Comparison of ENCODE assay signal across 2 cellular contexts in the genomic region with DNA sequence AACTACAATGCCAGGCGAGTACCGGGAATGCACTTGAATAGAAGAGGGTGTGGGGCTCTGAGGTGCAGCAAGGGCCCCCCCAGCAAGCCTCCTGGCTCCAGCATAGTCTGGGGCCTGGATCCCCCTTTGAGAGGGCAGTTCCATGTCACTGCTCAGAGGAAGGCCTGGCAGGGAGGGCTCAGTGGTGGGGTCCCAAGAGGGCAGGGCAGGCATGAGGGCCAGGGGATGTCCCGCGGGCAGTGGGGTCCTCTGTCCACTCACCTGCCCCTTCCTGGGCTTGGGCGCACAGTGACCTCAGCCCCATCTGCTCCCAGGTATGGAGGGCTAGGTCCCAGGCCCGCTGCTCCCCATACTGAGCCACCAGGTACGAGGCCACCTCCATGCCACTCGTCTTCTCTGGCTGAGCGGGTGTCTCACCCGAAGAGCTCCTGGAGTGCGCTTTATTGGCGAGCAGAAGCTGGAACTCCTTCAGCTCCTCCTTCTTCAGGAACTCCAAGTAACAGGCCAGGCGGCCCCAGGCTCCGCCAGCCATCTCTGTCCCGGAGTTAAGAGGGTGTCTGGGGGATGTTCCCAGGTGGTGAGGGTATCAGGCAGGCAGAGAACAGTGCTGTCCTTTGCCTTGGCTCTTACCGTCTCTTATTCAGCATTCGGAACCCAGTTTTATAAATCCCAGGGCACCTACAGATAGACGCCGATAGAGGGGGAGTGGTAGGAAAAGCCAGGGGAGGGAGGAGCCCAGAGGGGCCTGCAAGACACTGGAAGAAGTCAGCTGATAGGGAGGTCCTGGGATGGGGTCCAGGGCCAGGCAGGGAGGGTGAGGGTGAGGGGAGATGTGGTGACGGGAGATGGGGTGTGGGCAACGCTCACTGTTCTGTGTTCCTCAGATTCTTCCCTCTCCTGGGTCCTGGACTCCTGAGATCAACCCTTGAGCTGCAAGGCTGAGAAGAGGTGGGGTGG.
TF ChIP-seq lines count a peak whose summit lies in the region.

No MANE protein-coding gene starts in this region.

TF ChIP-seq in liver, 16 proteins besides CTCF, POLR2A, EP300 and RAD21:
- TF ChIP-seq GABPA (IDR thresholded peaks at IDR 0.05 in 1 of 2, conservative IDR thresholded peaks at IDR 0.05 in 1 of 2) (no peak), FOXA2 (IDR thresholded peaks at IDR 0.05) (no peak), FOXA1 (IDR thresholded peaks at IDR 0.05) (no peak), YY1 (IDR thresholded peaks at IDR 0.05) (no peak), HNF4G (IDR thresholded peaks at IDR 0.05) (no peak), HNF4A (conservative IDR thresholded peaks at IDR 0.05) (no peak), RXRA (IDR thresholded peaks at IDR 0.05) (no peak)
- TF ChIP-seq, protein P1, sequence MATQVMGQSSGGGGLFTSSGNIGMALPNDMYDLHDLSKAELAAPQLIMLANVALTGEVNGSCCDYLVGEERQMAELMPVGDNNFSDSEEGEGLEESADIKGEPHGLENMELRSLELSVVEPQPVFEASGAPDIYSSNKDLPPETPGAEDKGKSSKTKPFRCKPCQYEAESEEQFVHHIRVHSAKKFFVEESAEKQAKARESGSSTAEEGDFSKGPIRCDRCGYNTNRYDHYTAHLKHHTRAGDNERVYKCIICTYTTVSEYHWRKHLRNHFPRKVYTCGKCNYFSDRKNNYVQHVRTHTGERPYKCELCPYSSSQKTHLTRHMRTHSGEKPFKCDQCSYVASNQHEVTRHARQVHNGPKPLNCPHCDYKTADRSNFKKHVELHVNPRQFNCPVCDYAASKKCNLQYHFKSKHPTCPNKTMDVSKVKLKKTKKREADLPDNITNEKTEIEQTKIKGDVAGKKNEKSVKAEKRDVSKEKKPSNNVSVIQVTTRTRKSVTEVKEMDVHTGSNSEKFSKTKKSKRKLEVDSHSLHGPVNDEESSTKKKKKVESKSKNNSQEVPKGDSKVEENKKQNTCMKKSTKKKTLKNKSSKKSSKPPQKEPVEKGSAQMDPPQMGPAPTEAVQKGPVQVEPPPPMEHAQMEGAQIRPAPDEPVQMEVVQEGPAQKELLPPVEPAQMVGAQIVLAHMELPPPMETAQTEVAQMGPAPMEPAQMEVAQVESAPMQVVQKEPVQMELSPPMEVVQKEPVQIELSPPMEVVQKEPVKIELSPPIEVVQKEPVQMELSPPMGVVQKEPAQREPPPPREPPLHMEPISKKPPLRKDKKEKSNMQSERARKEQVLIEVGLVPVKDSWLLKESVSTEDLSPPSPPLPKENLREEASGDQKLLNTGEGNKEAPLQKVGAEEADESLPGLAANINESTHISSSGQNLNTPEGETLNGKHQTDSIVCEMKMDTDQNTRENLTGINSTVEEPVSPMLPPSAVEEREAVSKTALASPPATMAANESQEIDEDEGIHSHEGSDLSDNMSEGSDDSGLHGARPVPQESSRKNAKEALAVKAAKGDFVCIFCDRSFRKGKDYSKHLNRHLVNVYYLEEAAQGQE (IDR thresholded peaks at IDR 0.05) = no peak
- TF ChIP-seq, protein P2, sequence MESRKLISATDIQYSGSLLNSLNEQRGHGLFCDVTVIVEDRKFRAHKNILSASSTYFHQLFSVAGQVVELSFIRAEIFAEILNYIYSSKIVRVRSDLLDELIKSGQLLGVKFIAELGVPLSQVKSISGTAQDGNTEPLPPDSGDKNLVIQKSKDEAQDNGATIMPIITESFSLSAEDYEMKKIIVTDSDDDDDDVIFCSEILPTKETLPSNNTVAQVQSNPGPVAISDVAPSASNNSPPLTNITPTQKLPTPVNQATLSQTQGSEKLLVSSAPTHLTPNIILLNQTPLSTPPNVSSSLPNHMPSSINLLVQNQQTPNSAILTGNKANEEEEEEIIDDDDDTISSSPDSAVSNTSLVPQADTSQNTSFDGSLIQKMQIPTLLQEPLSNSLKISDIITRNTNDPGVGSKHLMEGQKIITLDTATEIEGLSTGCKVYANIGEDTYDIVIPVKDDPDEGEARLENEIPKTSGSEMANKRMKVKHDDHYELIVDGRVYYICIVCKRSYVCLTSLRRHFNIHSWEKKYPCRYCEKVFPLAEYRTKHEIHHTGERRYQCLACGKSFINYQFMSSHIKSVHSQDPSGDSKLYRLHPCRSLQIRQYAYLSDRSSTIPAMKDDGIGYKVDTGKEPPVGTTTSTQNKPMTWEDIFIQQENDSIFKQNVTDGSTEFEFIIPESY (IDR thresholded peaks at IDR 0.05) = no peak

TF ChIP-seq in HepG2, 621 proteins besides CTCF, POLR2A, EP300 and RAD21:
- TF ChIP-seq ARHGAP35 (CRISPR knock-in tag; IDR thresholded peaks at IDR 0.05; ENCODE audit: borderline replicate concordance) = no peak
- TF ChIP-seq, protein P3, sequence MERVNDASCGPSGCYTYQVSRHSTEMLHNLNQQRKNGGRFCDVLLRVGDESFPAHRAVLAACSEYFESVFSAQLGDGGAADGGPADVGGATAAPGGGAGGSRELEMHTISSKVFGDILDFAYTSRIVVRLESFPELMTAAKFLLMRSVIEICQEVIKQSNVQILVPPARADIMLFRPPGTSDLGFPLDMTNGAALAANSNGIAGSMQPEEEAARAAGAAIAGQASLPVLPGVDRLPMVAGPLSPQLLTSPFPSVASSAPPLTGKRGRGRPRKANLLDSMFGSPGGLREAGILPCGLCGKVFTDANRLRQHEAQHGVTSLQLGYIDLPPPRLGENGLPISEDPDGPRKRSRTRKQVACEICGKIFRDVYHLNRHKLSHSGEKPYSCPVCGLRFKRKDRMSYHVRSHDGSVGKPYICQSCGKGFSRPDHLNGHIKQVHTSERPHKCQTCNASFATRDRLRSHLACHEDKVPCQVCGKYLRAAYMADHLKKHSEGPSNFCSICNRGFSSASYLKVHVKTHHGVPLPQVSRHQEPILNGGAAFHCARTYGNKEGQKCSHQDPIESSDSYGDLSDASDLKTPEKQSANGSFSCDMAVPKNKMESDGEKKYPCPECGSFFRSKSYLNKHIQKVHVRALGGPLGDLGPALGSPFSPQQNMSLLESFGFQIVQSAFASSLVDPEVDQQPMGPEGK (CRISPR knock-in tag; IDR thresholded peaks at IDR 0.05) = no peak
- TF ChIP-seq ZC3H4 (CRISPR knock-in tag; IDR thresholded peaks at IDR 0.05; ENCODE audit: borderline replicate concordance) = no peak
- no peak for TF ChIP-seq SP1 (IDR thresholded peaks at IDR 0.05)
- TF ChIP-seq SP1 (CRISPR knock-in tag; IDR thresholded peaks at IDR 0.05) = no peak
- no peak for TF ChIP-seq ZNF644 (CRISPR knock-in tag; IDR thresholded peaks at IDR 0.05; ENCODE audit: low read depth)
- TF ChIP-seq, protein P4, sequence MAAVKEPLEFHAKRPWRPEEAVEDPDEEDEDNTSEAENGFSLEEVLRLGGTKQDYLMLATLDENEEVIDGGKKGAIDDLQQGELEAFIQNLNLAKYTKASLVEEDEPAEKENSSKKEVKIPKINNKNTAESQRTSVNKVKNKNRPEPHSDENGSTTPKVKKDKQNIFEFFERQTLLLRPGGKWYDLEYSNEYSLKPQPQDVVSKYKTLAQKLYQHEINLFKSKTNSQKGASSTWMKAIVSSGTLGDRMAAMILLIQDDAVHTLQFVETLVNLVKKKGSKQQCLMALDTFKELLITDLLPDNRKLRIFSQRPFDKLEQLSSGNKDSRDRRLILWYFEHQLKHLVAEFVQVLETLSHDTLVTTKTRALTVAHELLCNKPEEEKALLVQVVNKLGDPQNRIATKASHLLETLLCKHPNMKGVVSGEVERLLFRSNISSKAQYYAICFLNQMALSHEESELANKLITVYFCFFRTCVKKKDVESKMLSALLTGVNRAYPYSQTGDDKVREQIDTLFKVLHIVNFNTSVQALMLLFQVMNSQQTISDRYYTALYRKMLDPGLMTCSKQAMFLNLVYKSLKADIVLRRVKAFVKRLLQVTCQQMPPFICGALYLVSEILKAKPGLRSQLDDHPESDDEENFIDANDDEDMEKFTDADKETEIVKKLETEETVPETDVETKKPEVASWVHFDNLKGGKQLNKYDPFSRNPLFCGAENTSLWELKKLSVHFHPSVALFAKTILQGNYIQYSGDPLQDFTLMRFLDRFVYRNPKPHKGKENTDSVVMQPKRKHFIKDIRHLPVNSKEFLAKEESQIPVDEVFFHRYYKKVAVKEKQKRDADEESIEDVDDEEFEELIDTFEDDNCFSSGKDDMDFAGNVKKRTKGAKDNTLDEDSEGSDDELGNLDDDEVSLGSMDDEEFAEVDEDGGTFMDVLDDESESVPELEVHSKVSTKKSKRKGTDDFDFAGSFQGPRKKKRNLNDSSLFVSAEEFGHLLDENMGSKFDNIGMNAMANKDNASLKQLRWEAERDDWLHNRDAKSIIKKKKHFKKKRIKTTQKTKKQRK (IDR thresholded peaks at IDR 0.05; ENCODE audit: low read length) = no peak
- no peak for TF ChIP-seq DNMT3B (CRISPR knock-in tag; conservative IDR thresholded peaks at IDR 0.05)
- no peak for TF ChIP-seq ZNF337 (CRISPR knock-in tag; IDR thresholded peaks at IDR 0.05; ENCODE audit: borderline replicate concordance, low read depth)
- TF ChIP-seq ZNF879 (CRISPR knock-in tag; IDR thresholded peaks at IDR 0.05) = no peak
- no peak for TF ChIP-seq MAFK (conservative IDR thresholded peaks at IDR 0.05 in 1 of 2, IDR thresholded peaks at IDR 0.05 in 1 of 2; ENCODE audit: low read length in 2 of 2)
- TF ChIP-seq HNRNPH1 (optimal IDR thresholded peaks at IDR 0.05; ENCODE audit: low read depth, low read length) = no peak
- no peak for TF ChIP-seq ZMAT3 (CRISPR knock-in tag; conservative IDR thresholded peaks at IDR 0.05)
- no peak for TF ChIP-seq FOXP1 (IDR thresholded peaks at IDR 0.05)
- TF ChIP-seq FOXP1 (CRISPR knock-in tag; IDR thresholded peaks at IDR 0.05) = no peak
- no peak for TF ChIP-seq ELF4 (CRISPR knock-in tag; IDR thresholded peaks at IDR 0.05; ENCODE audit: borderline replicate concordance)
- no peak for TF ChIP-seq ZKSCAN1 (IDR thresholded peaks at IDR 0.05; ENCODE audit: low read length)
- no peak for TF ChIP-seq NCOA5 (CRISPR knock-in tag; IDR thresholded peaks at IDR 0.05)
